In genomic region chr20:47502801-47503239, GRCh38 we compare ENCODE assay signal across 8 cellular contexts. TPM values are rescaled to one million over a fixed set of nuclear protein-coding genes. Genes with fewer than 3 reads are reported as not detected.
DNase-seq lines count a peak whose midpoint lies in the region; ATAC-seq, FAIRE-seq and TF ChIP-seq lines count a peak whose summit lies in the region.

No MANE protein-coding gene starts in this region.

- H3K9me3 Mint-ChIP-seq in activated CD4-positive, alpha-beta T cell treated with anti-CD3 and anti-CD28 coated beads for 36 hours (ENCODE audit: low read depth): no peaks in the 10 kb centered on the region
- H3K9me3 Mint-ChIP-seq in glutamatergic neuron (ENCODE audit: unreplicated experiment) (no peaks in the 10 kb centered on the region), progenitor cell of endocrine pancreas (ENCODE audit: low read depth) (no peaks in the 10 kb centered on the region)

- POLR2A ChIA-PET in activated CD4-positive, alpha-beta T cell treated with anti-CD3 and anti-CD28 coated beads for 36 hours (lab: Charles Lee): interaction anchor here (0.7 to 1.6 kb wide), 4 partner anchors 9 to 70 kb away, joined by 3 to 7 read pairs (median 4); no protein-coding TSS in a partner anchor

- H3K27ac Mint-ChIP-seq in activated CD4-positive, alpha-beta T cell treated with anti-CD3 and anti-CD28 coated beads for 36 hours: peak overlapping the region; percentile 95
- H3K27ac Mint-ChIP-seq in glutamatergic neuron (ENCODE audit: unreplicated experiment): peak overlapping the region; percentile 81
- peak overlapping the region; percentile 92 for H3K27ac Mint-ChIP-seq in progenitor cell of endocrine pancreas

- CTCF ChIA-PET in activated CD4-positive, alpha-beta T cell treated with anti-CD3 and anti-CD28 coated beads for 36 hours (lab: Charles Lee): interaction anchor here (0.6 to 4.6 kb wide), 17 partner anchors 9 to 908 kb away, joined by 3 to 36 read pairs (median 4); no protein-coding TSS in a partner anchor

- intact Hi-C loops in activated CD4-positive, alpha-beta T cell treated with anti-CD3 and anti-CD28 coated beads for 36 hours (cut with DNase I, micrococcal nuclease): loop anchor here (1.0 to 10.0 kb wide), 10 partner anchors 14 to 1662 kb away; no protein-coding TSS in a partner anchor

- H3K27me3 Mint-ChIP-seq in activated CD4-positive, alpha-beta T cell treated with anti-CD3 and anti-CD28 coated beads for 36 hours: no peaks in the 10 kb centered on the region
- H3K27me3 Mint-ChIP-seq in glutamatergic neuron (ENCODE audit: unreplicated experiment) (peaks cover 3% of the 10 kb centered on the region), progenitor cell of endocrine pancreas (no peaks in the 10 kb centered on the region)

- TF ChIP-seq CTCF in glutamatergic neuron (IDR thresholded peaks at IDR 0.05; ENCODE audit: partially characterized antibody, unreplicated experiment) (no peak), progenitor cell of endocrine pancreas (IDR thresholded peaks at IDR 0.05; ENCODE audit: unreplicated experiment) (no peak)

- FAIRE-seq in frontal cortex (lab: Jason Lieb, UNC): no peak

- H3K4me3 Mint-ChIP-seq in activated CD4-positive, alpha-beta T cell treated with anti-CD3 and anti-CD28 coated beads for 36 hours: peak overlapping the region; percentile 99
- peak overlapping the region; percentile 99 for H3K4me3 Mint-ChIP-seq in glutamatergic neuron (ENCODE audit: unreplicated experiment)
- H3K4me3 Mint-ChIP-seq in progenitor cell of endocrine pancreas (ENCODE audit: low read depth): peak overlapping the region; percentile 98

- peak; percentile 25 for ATAC-seq in activated CD4-positive, alpha-beta T cell treated with anti-CD3 and anti-CD28 coated beads for 36 hours
- ATAC-seq in HG02981 (IDR thresholded peaks at IDR 0.05; ENCODE audit: unreplicated experiment): no peak

- H3K36me3 Mint-ChIP-seq in activated CD4-positive, alpha-beta T cell treated with anti-CD3 and anti-CD28 coated beads for 36 hours (ENCODE audit: low read depth): peaks cover 47% of the 10 kb centered on the region
- H3K36me3 Mint-ChIP-seq in glutamatergic neuron (ENCODE audit: unreplicated experiment) (no peaks in the 10 kb centered on the region), progenitor cell of endocrine pancreas (ENCODE audit: insufficient read depth) (no peaks in the 10 kb centered on the region)

- peak; percentile 34 for DNase-seq in activated CD4-positive, alpha-beta T cell treated with anti-CD3 and anti-CD28 coated beads for 36 hours
- DNase-seq in activated CD4-positive, alpha-beta T cell treated with anti-CD3 and anti-CD28 coated beads for 1 hour: no peak
- DNase-seq in NCI-H146 treated with DMSO at 0.1 percent for 48 hours (lab: John Stamatoyannopoulos, UW; ENCODE audit: unreplicated experiment) (peak; percentile 64), glutamatergic neuron (no peak), progenitor cell of endocrine pancreas (ENCODE audit: low spot score, unreplicated experiment) (no peak), frontal cortex (ENCODE audit: low spot score in 2 of 2) (no peak)
- DNase-seq in activated T-cell treated with anti-CD3 and anti-CD28 coated beads, Interleukin-2, amount 50 U/mL, for 48 hours: peak; percentile 35 to 40

- peaks cover 61% of the 10 kb centered on the region for H3K4me1 Mint-ChIP-seq in activated CD4-positive, alpha-beta T cell treated with anti-CD3 and anti-CD28 coated beads for 36 hours
- H3K4me1 Mint-ChIP-seq in glutamatergic neuron (ENCODE audit: low read depth, unreplicated experiment): peaks cover 19% of the 10 kb centered on the region
- H3K4me1 Mint-ChIP-seq in progenitor cell of endocrine pancreas (ENCODE audit: low read depth): peaks cover 28% of the 10 kb centered on the region

RNA-seq across cellular contexts. Expression of gene NCOA3, which starts 1.1 kb away (rescaled TPM):
- 10 to 100 TPM; 76.4 to 83.4 TPM for total RNA-seq in activated CD4-positive, alpha-beta T cell treated with anti-CD3 and anti-CD28 coated beads for 36 hours
- total RNA-seq in glutamatergic neuron (ENCODE audit: unreplicated experiment) (24.6 TPM), progenitor cell of endocrine pancreas (37.7 and 42.8 TPM in 2 replicates), frontal cortex (42.0 TPM)

Comparison
In these comparisons a context has a peak if more than half of its experiments do, and no peak if none do; other contexts are left out.
1. DNase-seq: peak in activated CD4-positive, alpha-beta T cell treated with anti-CD3 and anti-CD28 coated beads for 36 hours (single experiment), NCI-H146 treated with DMSO at 0.1 percent for 48 hours (single experiment) and activated T-cell treated with anti-CD3 and anti-CD28 coated beads, Interleukin-2, amount 50 U/mL, for 48 hours (2 of 2); none in activated CD4-positive, alpha-beta T cell treated with anti-CD3 and anti-CD28 coated beads for 1 hour (single experiment), glutamatergic neuron (single experiment), progenitor cell of endocrine pancreas (single experiment) and frontal cortex (0 of 2).
2. Peak in every context shown above with its lines, with median percentiles within 50 percentile points of each other: H3K27ac Mint-ChIP-seq and H3K4me3 Mint-ChIP-seq.